23 cellular contexts compared by ENCODE assay signal in genomic region chr3:100536093-100536492, GRCh38. TPM values are rescaled to one million over a fixed set of nuclear protein-coding genes. Genes with fewer than 3 reads are reported as not detected.
DNase-seq lines count a peak whose midpoint lies in the region; ATAC-seq and TF ChIP-seq lines count a peak whose summit lies in the region.
"Had no signal": no experiment of that assay in that cellular context is flagged by ENCODE, and none has a peak within 500 bp of the region (broad histone marks: within the 10 kb centered on the region; RNA-seq: fewer than 3 reads in every experiment).

No MANE protein-coding gene starts in this region.

- no peaks in the 10 kb centered on the region for H3K9me3 Mint-ChIP-seq in Calu3 (ENCODE audit: low read depth, unreplicated experiment)
- H3K9me3 Mint-ChIP-seq: activated T-cell treated with anti-CD3 and anti-CD28 coated beads, Interleukin-2, amount 50 U/mL, for 24 hours had no signal

- ATAC-seq in esophagus mucosa (peak; percentile 43), right lobe of liver (peak; percentile 42 to 63 (median 51)), body of pancreas (no peak), HG03442 (IDR thresholded peaks at IDR 0.05; ENCODE audit: unreplicated experiment) (no peak)
- ATAC-seq: activated CD8-positive, alpha-beta T cell treated with anti-CD3 and anti-CD28 coated beads for 36 hours; K562 had no signal

- H3K27me3 Mint-ChIP-seq in Calu3 (ENCODE audit: unreplicated experiment) = no peaks in the 10 kb centered on the region
- H3K27me3 Mint-ChIP-seq: activated T-cell treated with anti-CD3 and anti-CD28 coated beads, Interleukin-2, amount 50 U/mL, for 24 hours had no signal

- peaks cover 34% of the 10 kb centered on the region for H3K4me1 Mint-ChIP-seq in Calu3 (ENCODE audit: low read depth, unreplicated experiment)
- H3K4me1 Mint-ChIP-seq: activated B cell treated with CpG ODN at 0.5 μM for 24 hours, CD14-positive monocyte had no signal

- no peak overlapping the region for H3K27ac Mint-ChIP-seq in Calu3 (ENCODE audit: unreplicated experiment)
- H3K27ac Mint-ChIP-seq: activated B cell treated with CpG ODN at 0.5 μM for 24 hours; activated CD8-positive, alpha-beta T cell treated with anti-CD3 and anti-CD28 coated beads for 36 hours; activated T-cell treated with anti-CD3 and anti-CD28 coated beads, Interleukin-2, amount 50 U/mL, for 24 hours; CD14-positive monocyte had no signal

- TF ChIP-seq CTCF in Calu3 (IDR thresholded peaks at IDR 0.05; ENCODE audit: unreplicated experiment) = no peak
- no peak for TF ChIP-seq CTCF in right lobe of liver (IDR thresholded peaks at IDR 0.05)
- no peak for TF ChIP-seq CTCF in body of pancreas (IDR thresholded peaks at IDR 0.05)

- H3K4me1 ChIP-seq in right lobe of liver (peaks cover 0 to 44% (median 11%) of the 10 kb centered on the region in 4 donors), body of pancreas (peaks cover 27% of the 10 kb centered on the region)
- H3K4me1 ChIP-seq: esophagus squamous epithelium, heart left ventricle had no signal

- H3K4me3 ChIP-seq in right lobe of liver (no peak overlapping the region), body of pancreas (no peak overlapping the region)
- H3K4me3 ChIP-seq: esophagus squamous epithelium, heart left ventricle, K562 had no signal

- TF ChIP-seq POLR2A in right lobe of liver (IDR thresholded peaks at IDR 0.05) (peak; percentile 54), body of pancreas (IDR thresholded peaks at IDR 0.05) (no peak)

- peak overlapping the region; percentile 61 to 96 (median 86) for H3K27ac ChIP-seq in right lobe of liver
- H3K27ac ChIP-seq in body of pancreas = peak overlapping the region in 2 of 4 donors; percentile 75 to 76
- H3K27ac ChIP-seq: esophagus squamous epithelium, heart left ventricle had no signal

- H3K36me3 Mint-ChIP-seq in Calu3 (ENCODE audit: insufficient read depth, unreplicated experiment) = no peaks in the 10 kb centered on the region

- H3K36me3 ChIP-seq in right lobe of liver = no peaks in the 10 kb centered on the region
- H3K36me3 ChIP-seq in body of pancreas (replicated peaks in 1 of 2; ENCODE audit: insufficient read depth in 1 of 2, low read depth in 2 of 2) = no peaks in the 10 kb centered on the region
- H3K36me3 ChIP-seq: esophagus squamous epithelium, heart left ventricle had no signal

- no TSS peak for BruUV-seq in Calu3 (replicated peaks; lab: Mats Ljungman, UMichigan)

- no peaks in the 10 kb centered on the region for H3K9me3 ChIP-seq in right lobe of liver
- H3K9me3 ChIP-seq in body of pancreas = no peaks in the 10 kb centered on the region
- H3K9me3 ChIP-seq: esophagus squamous epithelium had no signal

- 46% methylated on average over 2 of the region's 2 CpGs for WGBS in right lobe of liver (ENCODE audit: insufficient coverage, low coverage, low lambda C conversion rate, missing lambda C conversion rate)
- WGBS in body of pancreas, 2 donors = 52 to 67% methylated on average over 2 of the region's 2 CpGs

- intact Hi-C loops in Calu3 (cut with micrococcal nuclease; ENCODE audit: unreplicated experiment) (loop anchor here (1.0 kb wide), 1 partner anchor 54 kb away; no protein-coding TSS in a partner anchor), right lobe of liver (cut with DNase I) (no loop called here), body of pancreas (cut with DNase I) (no loop called here)

- CTCF ChIA-PET in Calu3 (lab: Charles Lee) = interaction anchor here (0.6 kb wide), 1 partner anchor 73 kb away, joined by 3 read pairs; no protein-coding TSS in a partner anchor

- H3K27me3 ChIP-seq in right lobe of liver (no peaks in the 10 kb centered on the region), body of pancreas (no peaks in the 10 kb centered on the region)
- H3K27me3 ChIP-seq: esophagus squamous epithelium, heart left ventricle had no signal

- DNase-seq in Calu3 (peak; percentile 28), M059J (ENCODE audit: low read depth) (peak; percentile 70), right lobe of liver (no peak), body of pancreas (no peak), nucleus accumbens (lab: John Stamatoyannopoulos, UW) (no peak), hepatic stellate cell (ENCODE audit: low spot score) (no peak)
- DNase-seq: activated B cell treated with CpG ODN at 0.5 μM for 24 hours; activated CD8-positive, alpha-beta T cell treated with anti-CD3 and anti-CD28 coated beads for 36 hours; activated naive CD4-positive, alpha-beta T cell treated with anti-CD3 and anti-CD28 coated beads, Interleukin-2, amount 50 U/mL, for 16 hours; activated T-cell treated with anti-CD3 and anti-CD28 coated beads, Interleukin-2, amount 50 U/mL, for 24 hours; DMS 273 treated with DMSO at 0.1 percent for 48 hours; effector memory CD4-positive, alpha-beta T cell; esophagus squamous epithelium; GDM1; heart left ventricle; NCI-H1694 treated with DMSO at 0.1 percent for 48 hours; stimulated activated CD4-positive, alpha-beta T cell treated with anti-CD3 and anti-CD28 coated beads, Interleukin-15, amount 100 ng/mL, for 24 hours; substantia nigra; T-helper 9 cell had no signal

- no peak overlapping the region for H3K4me3 Mint-ChIP-seq in Calu3 (ENCODE audit: low read depth, unreplicated experiment)
- H3K4me3 Mint-ChIP-seq: activated B cell treated with CpG ODN at 0.5 μM for 24 hours; activated CD8-positive, alpha-beta T cell treated with anti-CD3 and anti-CD28 coated beads for 36 hours; activated T-cell treated with anti-CD3 and anti-CD28 coated beads, Interleukin-2, amount 50 U/mL, for 24 hours; CD14-positive monocyte had no signal

RNA-seq across cellular contexts. Expression of gene TMEM45A, which starts 43.7 kb away (rescaled TPM):
- total RNA-seq in Calu3 (2022) (0.73 and 0.95 TPM in 2 replicates), esophagus mucosa (13.6 TPM), right lobe of liver (100 to 1,000 TPM in 1 of 6 experiments, 10 to 100 TPM in 5; 47.9 to 189 (median 54.2) TPM), body of pancreas (10 to 100 TPM; 13.7 to 24.1 TPM)
- 41.0 and 46.1 TPM in 2 replicates for total RNA-seq in M059J (2014; rRNA removed; shearing (Covaris generic))

Comparison
In these comparisons a context has a peak if more than half of its experiments do, and no peak if none do; other contexts are left out.
1. DNase-seq: peak in Calu3 (single experiment) and M059J (single experiment); none in right lobe of liver (0 of 3), body of pancreas (0 of 4), nucleus accumbens (0 of 56) and hepatic stellate cell (single experiment).
2. ATAC-seq: peak in esophagus mucosa (single experiment) and right lobe of liver (4 of 4); none in body of pancreas (single experiment) and HG03442 (single experiment).